Comparison of ENCODE assay signal across 26 cellular contexts in the genomic region with DNA sequence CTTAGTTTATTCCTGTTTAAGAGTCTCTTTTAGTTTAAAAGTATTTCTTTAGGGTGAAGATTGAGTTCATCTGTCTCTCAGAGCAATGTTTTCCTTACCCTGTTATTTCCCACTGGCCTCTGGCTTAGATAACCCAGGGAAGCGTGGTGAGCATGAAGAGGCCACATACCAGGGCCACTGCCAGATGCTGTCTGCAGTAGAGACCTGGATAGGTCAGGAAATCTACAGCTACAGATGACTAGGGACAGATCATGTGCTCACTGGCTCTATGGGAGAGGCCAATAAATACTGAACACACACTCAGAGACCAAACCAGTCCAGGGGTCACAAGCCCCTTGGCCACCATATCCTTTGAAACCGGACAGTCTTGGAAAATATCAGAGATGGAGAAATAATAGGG.
"Had no signal": no experiment of that assay in that cellular context is flagged by ENCODE, and none has a peak within 500 bp of the region (broad histone marks: within the 10 kb centered on the region; RNA-seq: fewer than 3 reads in every experiment).

No MANE protein-coding gene starts in this region.

- H3K9me3 ChIP-seq: colonic mucosa, esophagus muscularis mucosa, gastroesophageal sphincter, heart left ventricle, lower lobe of right lung, prostate gland, right atrium auricular region, sigmoid colon, transverse colon, upper lobe of right lung, uterus had no signal

- H3K4me3 ChIP-seq: colonic mucosa, esophagus muscularis mucosa, gastroesophageal sphincter, heart left ventricle, hepatocyte, lower lobe of right lung, prostate gland, right atrium auricular region, sigmoid colon, transverse colon, upper lobe of right lung, uterus had no signal

- DNase-seq: colonic mucosa; effector memory CD4-positive, alpha-beta T cell; foreskin keratinocyte; heart left ventricle; kidney glomerular epithelial cell; left colon; left ventricle myocardium superior; lower lobe of right lung; naive thymus-derived CD8-positive, alpha-beta T cell; nephron progenitor cell; nucleus accumbens; sigmoid colon; stimulated activated CD4-positive, alpha-beta T cell treated with anti-CD3 and anti-CD28 coated beads, Interleukin-4, amount 100 ng/mL, for 4 hours; stimulated activated naive B cell treated with anti-CD40 and anti-IgM and Interleukin-4, amounts not matched to agents 10 μg/mL and 1 μg/mL and 100 μg/mL, for 72 hours; transverse colon; upper lobe of right lung; uterus had no signal

- H3K27ac Mint-ChIP-seq: dendritic cell treated with granulocyte-macrophage colony-stimulating factor and Interleukin-4, amounts not matched to agents 40 ng/mL and 50 ng/mL, for 4 days; nephron progenitor cell; stimulated activated naive B cell treated with anti-CD40 and anti-IgM and Interleukin-4, amounts not matched to agents 10 μg/mL and 1 μg/mL and 100 μg/mL, for 72 hours; stimulated activated naive CD8-positive, alpha-beta T cell treated with anti-CD3 and anti-CD28 coated beads, Interleukin-15, Interleukin-2, amounts not matched to agents 100 ng/mL and 50 ng/mL, for 24 hours had no signal

- H3K4me3 Mint-ChIP-seq: dendritic cell treated with granulocyte-macrophage colony-stimulating factor and Interleukin-4, amounts not matched to agents 40 ng/mL and 50 ng/mL, for 4 days; nephron progenitor cell; stimulated activated naive B cell treated with anti-CD40 and anti-IgM and Interleukin-4, amounts not matched to agents 10 μg/mL and 1 μg/mL and 100 μg/mL, for 72 hours; stimulated activated naive CD8-positive, alpha-beta T cell treated with anti-CD3 and anti-CD28 coated beads, Interleukin-15, Interleukin-2, amounts not matched to agents 100 ng/mL and 50 ng/mL, for 24 hours had no signal

- H3K4me1 Mint-ChIP-seq: nephron progenitor cell; stimulated activated naive B cell treated with anti-CD40 and anti-IgM and Interleukin-4, amounts not matched to agents 10 μg/mL and 1 μg/mL and 100 μg/mL, for 72 hours had no signal

- H3K27me3 Mint-ChIP-seq: dendritic cell treated with granulocyte-macrophage colony-stimulating factor and Interleukin-4, amounts not matched to agents 40 ng/mL and 50 ng/mL, for 4 days; naive thymus-derived CD8-positive, alpha-beta T cell; stimulated activated naive B cell treated with anti-CD40 and anti-IgM and Interleukin-4, amounts not matched to agents 10 μg/mL and 1 μg/mL and 100 μg/mL, for 72 hours; stimulated activated naive CD8-positive, alpha-beta T cell treated with anti-CD3 and anti-CD28 coated beads, Interleukin-15, Interleukin-2, amounts not matched to agents 100 ng/mL and 50 ng/mL, for 24 hours had no signal

- H3K36me3 Mint-ChIP-seq: stimulated activated naive B cell treated with anti-CD40 and anti-IgM and Interleukin-4, amounts not matched to agents 10 μg/mL and 1 μg/mL and 100 μg/mL, for 72 hours had no signal

- H3K36me3 ChIP-seq: colonic mucosa, esophagus muscularis mucosa, gastroesophageal sphincter, heart left ventricle, lower lobe of right lung, prostate gland, right atrium auricular region, sigmoid colon, transverse colon, upper lobe of right lung, uterus had no signal

- ATAC-seq: foreskin keratinocyte; gastroesophageal sphincter; heart left ventricle; left colon; left ventricle myocardium superior; lower lobe of right lung; naive thymus-derived CD8-positive, alpha-beta T cell; stimulated activated naive B cell treated with anti-CD40 and anti-IgM and Interleukin-4, amounts not matched to agents 10 μg/mL and 1 μg/mL and 100 μg/mL, for 72 hours; upper lobe of right lung had no signal

- H3K27me3 ChIP-seq: colonic mucosa, esophagus muscularis mucosa, foreskin keratinocyte, gastroesophageal sphincter, heart left ventricle, hepatocyte, right atrium auricular region, sigmoid colon, transverse colon, upper lobe of right lung, uterus had no signal

- H3K9me3 Mint-ChIP-seq: nephron progenitor cell had no signal

- H3K4me1 ChIP-seq: colonic mucosa, esophagus muscularis mucosa, foreskin keratinocyte, gastroesophageal sphincter, heart left ventricle, lower lobe of right lung, prostate gland, right atrium auricular region, sigmoid colon, transverse colon, upper lobe of right lung, uterus had no signal

- H3K27ac ChIP-seq: colonic mucosa, esophagus muscularis mucosa, foreskin keratinocyte, gastroesophageal sphincter, heart left ventricle, hepatocyte, lower lobe of right lung, prostate gland, right atrium auricular region, sigmoid colon, transverse colon, upper lobe of right lung, uterus had no signal

- FAIRE-seq: endothelial cell of umbilical vein, islet of Langerhans had no signal
